Comparison of ENCODE assay signal across 7 cellular contexts in the genomic region with DNA sequence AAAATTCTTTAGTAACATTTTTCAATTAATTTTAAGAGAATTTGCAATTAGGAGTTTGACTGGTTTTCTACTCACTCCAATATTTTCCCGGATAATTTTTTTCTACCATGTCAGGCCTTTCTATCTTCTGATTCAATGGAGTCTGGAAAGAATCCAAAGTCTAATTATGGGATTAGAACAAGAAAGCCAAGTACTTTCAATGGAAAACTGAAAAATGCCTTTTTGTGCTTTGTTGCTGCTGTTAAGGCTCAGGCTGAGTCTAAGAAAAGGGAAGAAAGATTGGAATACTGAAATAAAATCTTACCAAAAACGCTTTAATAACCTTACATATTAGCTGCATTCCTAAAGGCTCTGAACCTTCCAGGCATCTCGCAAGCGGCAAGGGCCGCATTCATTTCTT.
"Had no signal": no experiment of that assay in that cellular context is flagged by ENCODE, and none has a peak within 500 bp of the region (broad histone marks: within the 10 kb centered on the region; RNA-seq: fewer than 3 reads in every experiment).

No MANE protein-coding gene starts in this region.

- H3K9me3 Mint-ChIP-seq: activated CD4-positive, alpha-beta memory T cell treated with anti-CD3 and anti-CD28 coated beads for 36 hours; activated naive CD4-positive, alpha-beta T cell treated with anti-CD3 and anti-CD28 coated beads, Interleukin-2, amount 10 ng/mL, durations not matched to agents 7 days and 5 days; dendritic cell treated with granulocyte-macrophage colony-stimulating factor and Interleukin-4, amounts not matched to agents 40 ng/mL and 50 ng/mL, for 4 days; T-helper 1 cell treated with Interleukin-12 subunit alpha and Interleukin-12 subunit beta and Interleukin-4 antibody, amounts not matched to agents 30 μg/mL and 1 μg/mL, for 36 hours had no signal

- H3K4me3 Mint-ChIP-seq: activated CD4-positive, alpha-beta memory T cell treated with anti-CD3 and anti-CD28 coated beads for 36 hours; activated naive CD4-positive, alpha-beta T cell treated with anti-CD3 and anti-CD28 coated beads, Interleukin-2, amount 10 ng/mL, durations not matched to agents 7 days and 5 days; dendritic cell treated with granulocyte-macrophage colony-stimulating factor and Interleukin-4, amounts not matched to agents 40 ng/mL and 50 ng/mL, for 4 days; T-helper 1 cell treated with Interleukin-12 subunit alpha and Interleukin-12 subunit beta and Interleukin-4 antibody, amounts not matched to agents 30 μg/mL and 1 μg/mL, for 36 hours had no signal

- H3K27ac ChIP-seq: cardiac muscle cell, left ventricle myocardium inferior, tibial artery had no signal

- H3K4me1 Mint-ChIP-seq: activated naive CD4-positive, alpha-beta T cell treated with anti-CD3 and anti-CD28 coated beads, Interleukin-2, amount 10 ng/mL, durations not matched to agents 7 days and 5 days had no signal

- H3K27ac Mint-ChIP-seq: activated CD4-positive, alpha-beta memory T cell treated with anti-CD3 and anti-CD28 coated beads for 36 hours; activated naive CD4-positive, alpha-beta T cell treated with anti-CD3 and anti-CD28 coated beads, Interleukin-2, amount 10 ng/mL, durations not matched to agents 7 days and 5 days; dendritic cell treated with granulocyte-macrophage colony-stimulating factor and Interleukin-4, amounts not matched to agents 40 ng/mL and 50 ng/mL, for 4 days; T-helper 1 cell treated with Interleukin-12 subunit alpha and Interleukin-12 subunit beta and Interleukin-4 antibody, amounts not matched to agents 30 μg/mL and 1 μg/mL, for 36 hours had no signal

- H3K36me3 Mint-ChIP-seq: activated CD4-positive, alpha-beta memory T cell treated with anti-CD3 and anti-CD28 coated beads for 36 hours; activated naive CD4-positive, alpha-beta T cell treated with anti-CD3 and anti-CD28 coated beads, Interleukin-2, amount 10 ng/mL, durations not matched to agents 7 days and 5 days had no signal

- H3K4me1 ChIP-seq: left ventricle myocardium inferior had no signal

- H3K4me3 ChIP-seq: cardiac muscle cell, left ventricle myocardium inferior, tibial artery had no signal

- H3K9me3 ChIP-seq: left ventricle myocardium inferior, tibial artery had no signal

- H3K27me3 ChIP-seq: cardiac muscle cell, tibial artery had no signal

- H3K36me3 ChIP-seq: cardiac muscle cell, left ventricle myocardium inferior, tibial artery had no signal
